22 cellular contexts compared by ENCODE assay signal in genomic region chr10:130864951-130865350, GRCh38.
A peak's percentile ranks its signal among the peaks of the same experiment; 100 is the strongest.
DNase-seq lines count a peak whose midpoint lies in the region; ATAC-seq and TF ChIP-seq lines count a peak whose summit lies in the region.
"Had no signal": no experiment of that assay in that cellular context is flagged by ENCODE, and none has a peak within 500 bp of the region (broad histone marks: within the 10 kb centered on the region; RNA-seq: fewer than 3 reads in every experiment).

No MANE protein-coding gene starts in this region.

- no peak overlapping the region for H4K8ac ChIP-seq in mesendoderm (ENCODE audit: low read depth, low read length)

- no peak overlapping the region for H3K27ac Mint-ChIP-seq in nephron progenitor cell
- H3K27ac Mint-ChIP-seq: B cell; CD14-positive monocyte; CD4-positive, alpha-beta T cell; CD8-positive, alpha-beta memory T cell had no signal

- no peak overlapping the region for H3K23ac ChIP-seq in mesendoderm (ENCODE audit: low read length)

- H3K4me1 Mint-ChIP-seq in nephron progenitor cell, result peaks cover 19% of the 10 kb centered on the region
- H3K4me1 Mint-ChIP-seq: B cell; CD14-positive monocyte; CD8-positive, alpha-beta memory T cell had no signal

- H3K79me2 ChIP-seq in mesendoderm (ENCODE audit: control insufficient read depth, insufficient read depth, low read length), result no peaks in the 10 kb centered on the region

- H4K5ac ChIP-seq in mesendoderm (ENCODE audit: low read length), result no peak overlapping the region

- H3K18ac ChIP-seq in mesendoderm (ENCODE audit: low read length), result no peak overlapping the region

- H3K4me3 ChIP-seq in mesendoderm (ENCODE audit: low read length), result no peak overlapping the region
- H3K4me3 ChIP-seq: BLaER1 treated with 17β-estradiol and CSF1 and Interleukin-3, amounts not matched to agents 10 nM and 100 nM; GM12878; GM23248 had no signal

- no peak overlapping the region for H3K4me3 Mint-ChIP-seq in nephron progenitor cell
- H3K4me3 Mint-ChIP-seq: B cell; CD14-positive monocyte; CD4-positive, alpha-beta T cell; CD8-positive, alpha-beta memory T cell had no signal

- no peaks in the 10 kb centered on the region for H3K79me1 ChIP-seq in mesendoderm (ENCODE audit: low read length)

- no peak overlapping the region for H2BK5ac ChIP-seq in mesendoderm (ENCODE audit: low read length)

- no peak overlapping the region for H3K4ac ChIP-seq in mesendoderm (ENCODE audit: low read depth, low read length)

- no peak overlapping the region for H3K56ac ChIP-seq in mesendoderm (ENCODE audit: low read length)

- no peaks in the 10 kb centered on the region for H3K4me1 ChIP-seq in mesendoderm (ENCODE audit: control insufficient read depth, low read depth, low read length)

- no peaks in the 10 kb centered on the region for H3K9me3 Mint-ChIP-seq in nephron progenitor cell
- H3K9me3 Mint-ChIP-seq: CD4-positive, alpha-beta T cell had no signal

- H3K36me3 ChIP-seq in mesendoderm (ENCODE audit: control insufficient read depth, insufficient read depth, low read length), result no peaks in the 10 kb centered on the region
- H3K36me3 ChIP-seq: BLaER1 treated with 17β-estradiol and CSF1 and Interleukin-3, amounts not matched to agents 10 nM and 100 nM had no signal

- H3K36me3 Mint-ChIP-seq in nephron progenitor cell (ENCODE audit: low read depth), result no peaks in the 10 kb centered on the region
- H3K36me3 Mint-ChIP-seq: CD14-positive monocyte; CD8-positive, alpha-beta memory T cell had no signal

- WGBS in mesendoderm (ENCODE audit: extremely low coverage, insufficient coverage, low lambda C conversion rate), result no CpG with 5 or more reads among the region's 8 CpGs

- H3K27me3 ChIP-seq in mesendoderm (ENCODE audit: insufficient read depth, low read length, poor library complexity), result no peaks in the 10 kb centered on the region
- H3K27me3 ChIP-seq: BLaER1 treated with 17β-estradiol and CSF1 and Interleukin-3, amounts not matched to agents 10 nM and 100 nM had no signal

- ATAC-seq in left ventricle myocardium superior (no peak), HG02973 (IDR thresholded peaks at IDR 0.05; ENCODE audit: unreplicated experiment) (no peak), HG03457 (IDR thresholded peaks at IDR 0.05; ENCODE audit: unreplicated experiment) (no peak)
- ATAC-seq: GM12878 had no signal

- intact Hi-C loops in cardiac septum (cut with DNase I) (no loop called here), left ventricle myocardium superior (cut with micrococcal nuclease) (no loop called here)

- no peak overlapping the region for H2BK15ac ChIP-seq in mesendoderm (replicated peaks; ENCODE audit: low read depth)

- no peak overlapping the region for H3K27ac ChIP-seq in mesendoderm (ENCODE audit: low read depth, low read length)
- H3K27ac ChIP-seq: 22Rv1; BLaER1 treated with 17β-estradiol and CSF1 and Interleukin-3, amounts not matched to agents 10 nM and 100 nM; GM23248 had no signal

- H3K27me3 Mint-ChIP-seq in nephron progenitor cell (ENCODE audit: low read depth, poor library complexity), result peaks cover 16% of the 10 kb centered on the region
- H3K27me3 Mint-ChIP-seq: B cell; CD4-positive, alpha-beta T cell had no signal

- DNase-seq in cardiac septum (ENCODE audit: low spot score) (peak; percentile 50), left ventricle myocardium superior (no peak), RPMI8226 (peak; percentile 12), nephron progenitor cell (peak; percentile 21), ureter (ENCODE audit: low spot score) (peak; percentile 14), mesendoderm (no peak)
- DNase-seq: CD4-positive, alpha-beta T cell; CD8-positive, alpha-beta memory T cell; DMS 273 treated with DMSO at 0.1 percent for 48 hours; DMS79; EL; GDM1; GM23248; H7; HCEC 1CT had no signal

- H2BK120ac ChIP-seq in mesendoderm (ENCODE audit: low read depth, low read length), result no peak overlapping the region

- H3K4me2 ChIP-seq in mesendoderm (ENCODE audit: low read length), result no peak overlapping the region

- TF ChIP-seq CTCF in nephron progenitor cell (IDR thresholded peaks at IDR 0.05), result no peak

- no peak overlapping the region for H2AK5ac ChIP-seq in mesendoderm (ENCODE audit: low read length)

- H3K9ac ChIP-seq in mesendoderm (ENCODE audit: low read length), result no peak overlapping the region
- H3K9ac ChIP-seq: BLaER1 treated with 17β-estradiol and CSF1 and Interleukin-3, amounts not matched to agents 10 nM and 100 nM; GM23248 had no signal

Comparison
In these comparisons a context has a peak if more than half of its experiments do, and no peak if none do; other contexts are left out.
1. DNase-seq: peak in cardiac septum (single experiment), RPMI8226 (single experiment), nephron progenitor cell (single experiment) and ureter (single experiment); none in left ventricle myocardium superior (single experiment) and mesendoderm (single experiment).